In the genomic region with DNA sequence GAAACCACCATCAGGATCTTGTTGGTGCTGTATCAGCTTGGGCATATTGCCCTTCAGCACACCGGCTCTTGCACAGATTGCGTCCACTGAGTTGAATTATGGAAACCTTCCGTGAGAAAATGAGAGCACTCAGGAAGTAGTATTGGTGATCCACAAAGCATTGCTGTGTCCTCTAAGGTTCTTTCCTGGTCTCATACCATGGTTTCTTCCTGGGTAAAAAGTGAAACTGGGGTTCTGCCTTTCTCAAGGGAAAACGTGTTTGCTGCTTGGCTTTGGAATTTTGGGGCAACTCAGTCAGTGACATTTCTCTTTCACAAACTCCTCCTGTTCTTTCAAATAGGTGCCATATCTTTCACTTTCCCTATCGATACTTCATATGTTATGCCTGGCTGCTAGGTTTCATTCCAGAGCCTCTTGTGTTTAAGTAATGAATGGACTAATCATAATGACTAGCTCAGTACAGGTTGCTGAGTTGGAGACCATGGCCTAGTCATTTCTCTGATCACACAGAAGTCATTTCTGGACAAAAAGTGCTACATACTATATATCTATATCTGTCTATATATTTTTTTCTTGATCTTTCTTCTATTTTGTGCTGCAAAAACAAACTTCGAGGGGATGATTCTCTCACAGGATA, we compare ENCODE assay signal across 11 cellular contexts.
DNase-seq lines count a peak whose midpoint lies in the region; ATAC-seq lines count a peak whose summit lies in the region.
"Had no signal": no experiment of that assay in that cellular context is flagged by ENCODE, and none has a peak within 500 bp of the region (broad histone marks: within the 10 kb centered on the region; RNA-seq: fewer than 3 reads in every experiment).

No MANE protein-coding gene starts in this region.

- peak overlapping the region; percentile 25 for H3K27ac Mint-ChIP-seq in activated CD4-positive, alpha-beta T cell treated with anti-CD3 and anti-CD28 coated beads, Interleukin-2, amount 10 ng/mL, durations not matched to agents 24 days and 14 days
- H3K27ac Mint-ChIP-seq in T-cell = peak overlapping the region; percentile 84 to 85
- H3K27ac Mint-ChIP-seq in stimulated activated memory B cell treated with anti-CD40 and anti-IgM and Interleukin-4, amounts not matched to agents 10 μg/mL and 1 μg/mL and 100 μg/mL, for 72 hours = peak overlapping the region; percentile 71

- CTCF ChIA-PET in T-cell (lab: Charles Lee) = no interaction called here

- intact Hi-C loops in activated CD4-positive, alpha-beta T cell treated with anti-CD3 and anti-CD28 coated beads, Interleukin-2, amount 10 ng/mL, durations not matched to agents 24 days and 14 days (cut with micrococcal nuclease) = loop anchor here (1.0 to 5.0 kb wide), 2 partner anchors 84 to 413 kb away; no protein-coding TSS in a partner anchor

- no peaks in the 10 kb centered on the region for H3K27me3 Mint-ChIP-seq in activated CD4-positive, alpha-beta T cell treated with anti-CD3 and anti-CD28 coated beads, Interleukin-2, amount 10 ng/mL, durations not matched to agents 24 days and 14 days
- no peaks in the 10 kb centered on the region for H3K27me3 Mint-ChIP-seq in T-cell
- H3K27me3 Mint-ChIP-seq in stimulated activated memory B cell treated with anti-CD40 and anti-IgM and Interleukin-4, amounts not matched to agents 10 μg/mL and 1 μg/mL and 100 μg/mL, for 72 hours = no peaks in the 10 kb centered on the region

- peaks cover 22% of the 10 kb centered on the region for H3K4me1 Mint-ChIP-seq in activated CD4-positive, alpha-beta T cell treated with anti-CD3 and anti-CD28 coated beads, Interleukin-2, amount 10 ng/mL, durations not matched to agents 24 days and 14 days
- H3K4me1 Mint-ChIP-seq in T-cell = peaks cover 56 to 63% (median 60%) of the 10 kb centered on the region in 3 donors
- peaks cover 78% of the 10 kb centered on the region for H3K4me1 Mint-ChIP-seq in stimulated activated memory B cell treated with anti-CD40 and anti-IgM and Interleukin-4, amounts not matched to agents 10 μg/mL and 1 μg/mL and 100 μg/mL, for 72 hours

- no peak for DNase-seq in activated CD4-positive, alpha-beta T cell treated with anti-CD3 and anti-CD28 coated beads, Interleukin-2, amount 10 ng/mL, durations not matched to agents 24 days and 14 days
- no peak for DNase-seq in activated CD4-positive, alpha-beta T cell treated with anti-CD3 and anti-CD28 coated beads, Interleukin-2, amount 50 U/mL, for 1 hour
- no peak for DNase-seq in T-cell
- no peak for DNase-seq in NCI-H1930 (lab: John Stamatoyannopoulos, UW)
- no peak for DNase-seq in NCI-H1417 (lab: John Stamatoyannopoulos, UW)
- DNase-seq: NCI-H446 treated with DMSO at 0.1 percent for 48 hours; right lobe of liver; stimulated activated CD8-positive, alpha-beta memory T cell treated with anti-CD3 and anti-CD28 coated beads, Interleukin-4, amount 100 ng/mL, for 48 hours had no signal

- ATAC-seq in HG02610 (IDR thresholded peaks at IDR 0.05; ENCODE audit: unreplicated experiment) (peak; percentile 80), T-cell (replicated peaks in 1 of 4) (peak in 2 of 4 experiments; percentile 16 to 26), GM18519 (IDR thresholded peaks at IDR 0.05; ENCODE audit: low FRiP score, unreplicated experiment) (no peak)
- peak; percentile 78 for ATAC-seq in stimulated activated memory B cell treated with anti-CD40 and anti-IgM and Interleukin-4, amounts not matched to agents 10 μg/mL and 1 μg/mL and 100 μg/mL, for 72 hours
- ATAC-seq: right lobe of liver had no signal

- H3K36me3 Mint-ChIP-seq in activated CD4-positive, alpha-beta T cell treated with anti-CD3 and anti-CD28 coated beads, Interleukin-2, amount 10 ng/mL, durations not matched to agents 24 days and 14 days (ENCODE audit: low read depth) = peaks cover 2% of the 10 kb centered on the region
- peaks cover 4% of the 10 kb centered on the region for H3K36me3 Mint-ChIP-seq in T-cell
- no peaks in the 10 kb centered on the region for H3K36me3 Mint-ChIP-seq in stimulated activated memory B cell treated with anti-CD40 and anti-IgM and Interleukin-4, amounts not matched to agents 10 μg/mL and 1 μg/mL and 100 μg/mL, for 72 hours

- H3K9me3 Mint-ChIP-seq in activated CD4-positive, alpha-beta T cell treated with anti-CD3 and anti-CD28 coated beads, Interleukin-2, amount 10 ng/mL, durations not matched to agents 24 days and 14 days = peaks cover 7% of the 10 kb centered on the region
- no peaks in the 10 kb centered on the region for H3K9me3 Mint-ChIP-seq in T-cell
- H3K9me3 Mint-ChIP-seq in stimulated activated memory B cell treated with anti-CD40 and anti-IgM and Interleukin-4, amounts not matched to agents 10 μg/mL and 1 μg/mL and 100 μg/mL, for 72 hours = peaks cover 4% of the 10 kb centered on the region

- POLR2A ChIA-PET in T-cell (lab: Charles Lee) = interaction anchor here in 1 of 2 donors (0.7 kb wide), 1 partner anchor 1037 kb away, joined by 5 read pairs; no protein-coding TSS in a partner anchor

- peak overlapping the region; percentile 10 for H3K4me3 Mint-ChIP-seq in activated CD4-positive, alpha-beta T cell treated with anti-CD3 and anti-CD28 coated beads, Interleukin-2, amount 10 ng/mL, durations not matched to agents 24 days and 14 days
- H3K4me3 Mint-ChIP-seq in T-cell = peak overlapping the region; percentile 22 to 45 (median 41)
- peak overlapping the region; percentile 27 for H3K4me3 Mint-ChIP-seq in stimulated activated memory B cell treated with anti-CD40 and anti-IgM and Interleukin-4, amounts not matched to agents 10 μg/mL and 1 μg/mL and 100 μg/mL, for 72 hours

Comparison
In these comparisons a context has a peak if more than half of its experiments do, and no peak if none do; other contexts are left out.
1. H3K27ac Mint-ChIP-seq: peak in every context shown above with its lines; median percentile 84 in T-cell; 71 in stimulated activated memory B cell treated with anti-CD40 and anti-IgM and Interleukin-4, amounts not matched to agents 10 μg/mL and 1 μg/mL and 100 μg/mL, for 72 hours; 25 in activated CD4-positive, alpha-beta T cell treated with anti-CD3 and anti-CD28 coated beads, Interleukin-2, amount 10 ng/mL, durations not matched to agents 24 days and 14 days.